In the genomic region with DNA sequence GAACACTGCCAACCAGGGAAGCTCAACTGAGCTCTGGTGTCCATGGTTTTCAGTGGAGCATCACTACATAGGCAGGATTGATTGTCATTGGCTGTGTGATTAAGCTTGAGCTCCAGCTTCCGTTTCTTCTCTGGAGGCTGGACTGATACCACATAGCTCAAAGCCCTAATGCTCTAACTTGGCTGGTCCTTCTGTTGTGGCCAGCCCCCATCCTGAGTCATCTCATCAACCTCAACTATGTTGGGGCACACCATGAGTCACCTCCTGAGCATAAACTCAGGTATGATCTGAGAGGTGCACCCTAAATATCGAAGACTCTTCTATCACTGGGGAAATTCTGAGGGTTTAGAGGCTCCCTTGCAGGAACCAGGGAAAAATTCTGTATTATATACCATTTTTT, we compare ENCODE assay signal across 11 cellular contexts.
DNase-seq lines count a peak whose midpoint lies in the region; ATAC-seq and TF ChIP-seq lines count a peak whose summit lies in the region.
"Had no signal": no experiment of that assay in that cellular context is flagged by ENCODE, and none has a peak within 500 bp of the region (broad histone marks: within the 10 kb centered on the region; RNA-seq: fewer than 3 reads in every experiment).

No MANE protein-coding gene starts in this region.

- H3K18ac ChIP-seq in trophoblast cell (ENCODE audit: low read length), result no peak overlapping the region

- H4K91ac ChIP-seq in trophoblast cell (ENCODE audit: low read depth, low read length), result no peak overlapping the region

- BruUV-seq in PC-9 (replicated peaks; lab: Mats Ljungman, UMichigan), result no TSS peak

- H3K9me3 ChIP-seq in PC-9 (ENCODE audit: insufficient read depth, low read depth) (no peaks in the 10 kb centered on the region), trophoblast cell (ENCODE audit: insufficient read depth, low read depth, low read length) (no peaks in the 10 kb centered on the region)

- no peak overlapping the region for H3K4ac ChIP-seq in trophoblast cell (ENCODE audit: low read depth, low read length)

- no peak overlapping the region for H4K12ac ChIP-seq in trophoblast cell (ENCODE audit: low read depth, low read length)

- TF ChIP-seq CTCF in PC-9 (conservative IDR thresholded peaks at IDR 0.05), result no peak
- TF ChIP-seq CTCF in omental fat pad (IDR thresholded peaks at IDR 0.05), result no peak

- ATAC-seq in GM18520 (IDR thresholded peaks at IDR 0.05; ENCODE audit: unreplicated experiment), result peak; percentile 72
- peak; percentile 67 for ATAC-seq in HG02642 (IDR thresholded peaks at IDR 0.05; ENCODE audit: poor library complexity, unreplicated experiment)
- ATAC-seq in omental fat pad (ENCODE audit: low FRiP score), result no peak
- ATAC-seq: K562 had no signal

- H3K23ac ChIP-seq in trophoblast cell (ENCODE audit: low read length), result no peak overlapping the region

- no peak overlapping the region for H2BK5ac ChIP-seq in trophoblast cell (ENCODE audit: low read depth, low read length, poor library complexity)

- peaks cover 0 to 2% (median 0%) of the 10 kb centered on the region in 3 donors for H3K27me3 Mint-ChIP-seq in immature natural killer cell (ENCODE audit: low read depth in 3 of 3)

- peaks cover 38% of the 10 kb centered on the region in 2 donors for H3K4me1 Mint-ChIP-seq in immature natural killer cell

- H4K20me1 ChIP-seq in PC-9 (ENCODE audit: insufficient read depth), result no peaks in the 10 kb centered on the region

- no peak overlapping the region for H3K14ac ChIP-seq in trophoblast cell (ENCODE audit: low read length)

- H2BK12ac ChIP-seq in trophoblast cell (ENCODE audit: low read length), result no peak overlapping the region

- H3K4me2 ChIP-seq in PC-9, result no peak overlapping the region
- H3K4me2 ChIP-seq in trophoblast cell (ENCODE audit: low read length), result no peak overlapping the region

- H3K27me3 ChIP-seq in PC-9 (ENCODE audit: insufficient read depth, low read depth), result no peaks in the 10 kb centered on the region
- H3K27me3 ChIP-seq in trophoblast cell (ENCODE audit: insufficient read depth, low read length), result no peaks in the 10 kb centered on the region

- no peak overlapping the region for H2BK120ac ChIP-seq in trophoblast cell (ENCODE audit: insufficient read depth, low read length, poor library complexity)

- intact Hi-C loops in PC-9 (cut with micrococcal nuclease; ENCODE audit: unreplicated experiment), result no loop called here

- no peak overlapping the region for H3K9ac ChIP-seq in trophoblast cell (ENCODE audit: low read length)

- WGBS in trophoblast cell (ENCODE audit: extremely low coverage, insufficient coverage, insufficient read length), result no CpG with 5 or more reads among the region's 2 CpGs

- H3K36me3 ChIP-seq in PC-9 (ENCODE audit: low read depth) (no peaks in the 10 kb centered on the region), trophoblast cell (ENCODE audit: control insufficient read depth in 1 of 2, insufficient read depth in 2 of 2, low read length in 2 of 2) (no peaks in the 10 kb centered on the region)

- no peaks in the 10 kb centered on the region for H3F3A ChIP-seq in PC-9 (ENCODE audit: insufficient read depth, low read depth)

- no peaks in the 10 kb centered on the region for H3K79me2 ChIP-seq in PC-9 (ENCODE audit: low read depth)
- H3K79me2 ChIP-seq in trophoblast cell (ENCODE audit: control insufficient read depth, insufficient read depth, low read length, poor library complexity), result no peaks in the 10 kb centered on the region

- no peaks in the 10 kb centered on the region for H3K4me1 ChIP-seq in PC-9 (replicated peaks; ENCODE audit: insufficient read depth)
- H3K4me1 ChIP-seq in trophoblast cell (ENCODE audit: control insufficient read depth in 1 of 2, insufficient read depth in 2 of 2, low read length in 2 of 2), result no peaks in the 10 kb centered on the region

- H3K27ac ChIP-seq in PC-9, result no peak overlapping the region
- no peak overlapping the region for H3K27ac ChIP-seq in trophoblast cell (ENCODE audit: low read depth, low read length)
- H3K27ac ChIP-seq: dorsolateral prefrontal cortex had no signal

- H4K8ac ChIP-seq in trophoblast cell (ENCODE audit: low read depth, low read length), result no peak overlapping the region

- H3K27ac Mint-ChIP-seq in immature natural killer cell, result peak overlapping the region in 3 of 6 donors; percentile 18 to 53 (median 24)

- POLR2A ChIA-PET in PC-9 (lab: Charles Lee; ENCODE audit: unreplicated experiment), result no interaction called here

- CTCF ChIA-PET in PC-9 (lab: Charles Lee), result no interaction called here

- H2AFZ ChIP-seq in PC-9 (no peak overlapping the region), trophoblast cell (ENCODE audit: insufficient read depth, low read length, poor library complexity) (no peak overlapping the region)

- peak overlapping the region in 1 of 5 donors; percentile 6 for H3K4me3 Mint-ChIP-seq in immature natural killer cell

- H3K4me3 ChIP-seq in PC-9, result no peak overlapping the region
- H3K4me3 ChIP-seq in trophoblast cell (ENCODE audit: low read depth, low read length), result no peak overlapping the region
- H3K4me3 ChIP-seq: dorsolateral prefrontal cortex, K562 had no signal

- H3K9me3 Mint-ChIP-seq in immature natural killer cell, result no peaks in the 10 kb centered on the region

- H3K36me3 Mint-ChIP-seq in immature natural killer cell, result peaks cover 0 to 3% (median 0%) of the 10 kb centered on the region in 3 donors

- no peak overlapping the region for H2AK5ac ChIP-seq in trophoblast cell (ENCODE audit: low read length)

- no peaks in the 10 kb centered on the region for H3K9me2 ChIP-seq in PC-9 (ENCODE audit: insufficient read depth)

- DNase-seq in PC-9 (peak; percentile 15 to 56), immature natural killer cell (peak in 2 of 3 donors; percentile 1 to 2), omental fat pad (ENCODE audit: low spot score) (no peak), NCI-H2171 treated with DMSO at 0.1 percent for 48 hours (lab: John Stamatoyannopoulos, UW) (no peak), trophoblast cell (no peak), HT-29 (ENCODE audit: low spot score) (no peak)
- DNase-seq: dorsolateral prefrontal cortex, midbrain had no signal

- no peaks in the 10 kb centered on the region for H3K79me1 ChIP-seq in trophoblast cell (ENCODE audit: low read length)

Comparison
In these comparisons a context has a peak if more than half of its experiments do, and no peak if none do; other contexts are left out.
1. DNase-seq: peak in PC-9 (2 of 2) and immature natural killer cell (2 of 3); none in omental fat pad (single experiment), NCI-H2171 treated with DMSO at 0.1 percent for 48 hours (single experiment), trophoblast cell (0 of 2) and HT-29 (single experiment).